1 cellular context compared by ENCODE assay signal in the genomic region with DNA sequence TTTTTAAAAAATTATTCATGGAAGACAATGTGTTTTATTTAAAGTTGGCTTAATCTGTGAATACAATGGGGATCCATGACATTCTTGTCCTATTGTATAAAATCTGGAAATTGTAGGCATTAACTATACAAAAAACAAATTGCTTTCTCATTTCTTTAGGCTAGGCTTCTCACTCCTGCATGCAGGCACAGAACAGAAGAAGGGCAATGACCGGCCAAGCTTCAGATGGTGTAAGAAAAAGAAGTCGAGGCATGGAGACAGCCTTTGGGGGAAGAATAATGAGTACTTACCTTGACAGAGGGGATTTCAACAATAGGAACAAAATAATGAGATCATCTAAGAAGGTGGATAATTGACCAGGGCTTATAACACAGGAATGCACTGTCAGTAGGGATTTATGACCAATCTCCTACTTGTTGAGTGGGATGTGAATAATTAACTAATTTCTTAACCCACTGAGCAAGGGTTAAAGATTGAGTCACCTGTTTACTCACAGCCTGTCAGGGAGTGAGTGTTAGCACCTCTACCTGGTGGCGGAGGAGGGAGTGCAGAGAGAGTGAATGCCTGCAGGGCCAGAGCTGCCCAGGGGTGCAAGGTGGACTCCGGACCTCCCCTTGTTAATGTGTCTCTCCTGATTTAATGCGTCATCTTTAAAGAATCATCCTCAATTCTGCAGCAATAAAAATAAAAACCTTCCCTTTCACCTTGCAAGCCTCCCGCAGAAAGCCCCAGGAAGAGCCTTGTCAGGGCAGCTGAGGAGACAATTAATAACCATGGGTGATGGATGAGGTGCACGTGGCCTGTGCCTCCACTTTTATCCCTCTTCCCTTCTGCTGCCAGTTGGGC.
A peak's percentile ranks its signal among the peaks of the same experiment; 100 is the strongest.
TF ChIP-seq lines count a peak whose summit lies in the region.

No MANE protein-coding gene starts in this region.

TF ChIP-seq in HepG2, 621 proteins besides CTCF, POLR2A, EP300 and RAD21 (continued from another document and continues in another):
- TF ChIP-seq, protein P1, sequence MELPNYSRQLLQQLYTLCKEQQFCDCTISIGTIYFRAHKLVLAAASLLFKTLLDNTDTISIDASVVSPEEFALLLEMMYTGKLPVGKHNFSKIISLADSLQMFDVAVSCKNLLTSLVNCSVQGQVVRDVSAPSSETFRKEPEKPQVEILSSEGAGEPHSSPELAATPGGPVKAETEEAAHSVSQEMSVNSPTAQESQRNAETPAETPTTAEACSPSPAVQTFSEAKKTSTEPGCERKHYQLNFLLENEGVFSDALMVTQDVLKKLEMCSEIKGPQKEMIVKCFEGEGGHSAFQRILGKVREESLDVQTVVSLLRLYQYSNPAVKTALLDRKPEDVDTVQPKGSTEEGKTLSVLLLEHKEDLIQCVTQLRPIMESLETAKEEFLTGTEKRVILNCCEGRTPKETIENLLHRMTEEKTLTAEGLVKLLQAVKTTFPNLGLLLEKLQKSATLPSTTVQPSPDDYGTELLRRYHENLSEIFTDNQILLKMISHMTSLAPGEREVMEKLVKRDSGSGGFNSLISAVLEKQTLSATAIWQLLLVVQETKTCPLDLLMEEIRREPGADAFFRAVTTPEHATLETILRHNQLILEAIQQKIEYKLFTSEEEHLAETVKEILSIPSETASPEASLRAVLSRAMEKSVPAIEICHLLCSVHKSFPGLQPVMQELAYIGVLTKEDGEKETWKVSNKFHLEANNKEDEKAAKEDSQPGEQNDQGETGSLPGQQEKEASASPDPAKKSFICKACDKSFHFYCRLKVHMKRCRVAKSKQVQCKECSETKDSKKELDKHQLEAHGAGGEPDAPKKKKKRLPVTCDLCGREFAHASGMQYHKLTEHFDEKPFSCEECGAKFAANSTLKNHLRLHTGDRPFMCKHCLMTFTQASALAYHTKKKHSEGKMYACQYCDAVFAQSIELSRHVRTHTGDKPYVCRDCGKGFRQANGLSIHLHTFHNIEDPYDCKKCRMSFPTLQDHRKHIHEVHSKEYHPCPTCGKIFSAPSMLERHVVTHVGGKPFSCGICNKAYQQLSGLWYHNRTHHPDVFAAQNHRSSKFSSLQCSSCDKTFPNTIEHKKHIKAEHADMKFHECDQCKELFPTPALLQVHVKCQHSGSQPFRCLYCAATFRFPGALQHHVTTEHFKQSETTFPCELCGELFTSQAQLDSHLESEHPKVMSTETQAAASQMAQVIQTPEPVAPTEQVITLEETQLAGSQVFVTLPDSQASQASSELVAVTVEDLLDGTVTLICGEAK (IDR thresholded peaks at IDR 0.05) = no peak
- TF ChIP-seq, protein P1 (CRISPR knock-in tag; IDR thresholded peaks at IDR 0.05) = no peak
- no peak for TF ChIP-seq GTF2F1 (IDR thresholded peaks at IDR 0.05; ENCODE audit: low read length)
- no peak for TF ChIP-seq ZNF30 (CRISPR knock-in tag; IDR thresholded peaks at IDR 0.05)
- no peak for TF ChIP-seq ZNF354B (CRISPR knock-in tag; IDR thresholded peaks at IDR 0.05)
- TF ChIP-seq, protein P2, sequence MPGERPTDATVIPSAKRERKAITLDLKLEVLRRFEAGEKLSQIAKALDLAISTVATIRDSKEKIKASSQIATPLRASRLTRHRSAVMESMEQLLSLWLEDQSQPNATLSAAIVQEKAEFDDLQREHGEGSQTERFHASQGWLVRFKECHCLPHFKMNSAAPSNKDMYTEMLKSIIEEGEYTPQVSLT (CRISPR knock-in tag; IDR thresholded peaks at IDR 0.05; ENCODE audit: borderline replicate concordance, low read depth) = 0 out of 2 replicates have a peak, but pooled peaks have one; percentile 49
- no peak for TF ChIP-seq SMYD3 (CRISPR knock-in tag; IDR thresholded peaks at IDR 0.05)
- TF ChIP-seq, protein P3, sequence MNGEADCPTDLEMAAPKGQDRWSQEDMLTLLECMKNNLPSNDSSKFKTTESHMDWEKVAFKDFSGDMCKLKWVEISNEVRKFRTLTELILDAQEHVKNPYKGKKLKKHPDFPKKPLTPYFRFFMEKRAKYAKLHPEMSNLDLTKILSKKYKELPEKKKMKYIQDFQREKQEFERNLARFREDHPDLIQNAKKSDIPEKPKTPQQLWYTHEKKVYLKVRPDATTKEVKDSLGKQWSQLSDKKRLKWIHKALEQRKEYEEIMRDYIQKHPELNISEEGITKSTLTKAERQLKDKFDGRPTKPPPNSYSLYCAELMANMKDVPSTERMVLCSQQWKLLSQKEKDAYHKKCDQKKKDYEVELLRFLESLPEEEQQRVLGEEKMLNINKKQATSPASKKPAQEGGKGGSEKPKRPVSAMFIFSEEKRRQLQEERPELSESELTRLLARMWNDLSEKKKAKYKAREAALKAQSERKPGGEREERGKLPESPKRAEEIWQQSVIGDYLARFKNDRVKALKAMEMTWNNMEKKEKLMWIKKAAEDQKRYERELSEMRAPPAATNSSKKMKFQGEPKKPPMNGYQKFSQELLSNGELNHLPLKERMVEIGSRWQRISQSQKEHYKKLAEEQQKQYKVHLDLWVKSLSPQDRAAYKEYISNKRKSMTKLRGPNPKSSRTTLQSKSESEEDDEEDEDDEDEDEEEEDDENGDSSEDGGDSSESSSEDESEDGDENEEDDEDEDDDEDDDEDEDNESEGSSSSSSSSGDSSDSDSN (CRISPR knock-in tag; IDR thresholded peaks at IDR 0.05) = peak; percentile 42; the same call in 1 of the 2 replicates
- TF ChIP-seq ZNF10 (CRISPR knock-in tag; IDR thresholded peaks at IDR 0.05; ENCODE audit: borderline replicate concordance, low read depth) = no peak
- no peak for TF ChIP-seq SMAD3 (CRISPR knock-in tag; IDR thresholded peaks at IDR 0.05)
- no peak for TF ChIP-seq ZHX2 (IDR thresholded peaks at IDR 0.05; ENCODE audit: low read depth)
- TF ChIP-seq ZHX2 (CRISPR knock-in tag; IDR thresholded peaks at IDR 0.05; ENCODE audit: borderline replicate concordance) = no peak
- no peak for TF ChIP-seq ELF1 (CRISPR knock-in tag; IDR thresholded peaks at IDR 0.05)
- TF ChIP-seq ARNTL (CRISPR knock-in tag; IDR thresholded peaks at IDR 0.05) = 0 out of 2 replicates have a peak, but pooled peaks have one; percentile 36
- peak; percentile 81 for TF ChIP-seq HMG20A (CRISPR knock-in tag; IDR thresholded peaks at IDR 0.05; ENCODE audit: borderline replicate concordance)
- no peak for TF ChIP-seq USF2 (IDR thresholded peaks at IDR 0.05; ENCODE audit: low read depth, low read length)
- no peak for TF ChIP-seq USF2 (CRISPR knock-in tag; IDR thresholded peaks at IDR 0.05; ENCODE audit: borderline replicate concordance)
- TF ChIP-seq ZNF644 (CRISPR knock-in tag; IDR thresholded peaks at IDR 0.05; ENCODE audit: low read depth) = no peak
- no peak for TF ChIP-seq SNAPC5 (CRISPR knock-in tag; IDR thresholded peaks at IDR 0.05; ENCODE audit: borderline replicate concordance)
- TF ChIP-seq SSRP1 (CRISPR knock-in tag; IDR thresholded peaks at IDR 0.05) = no peak
- TF ChIP-seq ZNF281 (CRISPR knock-in tag; IDR thresholded peaks at IDR 0.05; ENCODE audit: borderline replicate concordance) = no peak
- TF ChIP-seq ZFYVE20 (CRISPR knock-in tag; IDR thresholded peaks at IDR 0.05; ENCODE audit: borderline replicate concordance, low read depth) = no peak
- no peak for TF ChIP-seq GPBP1L1 (CRISPR knock-in tag; IDR thresholded peaks at IDR 0.05)
